Comparison of ENCODE assay signal across 23 cellular contexts in the genomic region with DNA sequence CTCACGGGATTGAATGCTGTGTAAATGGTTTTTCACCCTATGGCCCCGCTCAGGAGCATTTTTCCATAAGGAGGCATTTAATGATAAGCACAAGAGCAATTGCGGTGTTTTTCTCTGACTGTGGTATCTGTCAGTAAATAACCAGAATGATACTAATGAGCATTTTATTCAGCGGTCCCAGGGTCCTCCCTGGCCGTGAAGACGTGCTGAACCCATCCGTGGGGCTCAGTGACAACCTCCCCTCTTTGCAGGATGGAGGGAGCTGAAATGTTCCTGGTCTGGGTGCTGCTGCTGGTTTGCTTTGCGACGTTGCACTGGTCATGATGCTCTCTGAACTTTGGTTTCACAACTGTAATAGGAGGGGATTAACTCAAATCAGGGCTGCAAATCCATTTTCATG.
"Had no signal": no experiment of that assay in that cellular context is flagged by ENCODE, and none has a peak within 500 bp of the region (broad histone marks: within the 10 kb centered on the region; RNA-seq: fewer than 3 reads in every experiment).

No MANE protein-coding gene starts in this region.

- ATAC-seq: effector memory CD8-positive, alpha-beta T cell; esophagus mucosa; foreskin keratinocyte; gastrocnemius medialis; gastroesophageal sphincter; heart left ventricle; heart right ventricle had no signal

- H3K27ac ChIP-seq: colonic mucosa, coronary artery, dorsolateral prefrontal cortex, epithelial cell of prostate, esophagus squamous epithelium, foreskin keratinocyte, gastrocnemius medialis, gastroesophageal sphincter, heart left ventricle, heart right ventricle had no signal

- H3K27me3 ChIP-seq: colonic mucosa, foreskin keratinocyte, gastrocnemius medialis had no signal

- H3K9me3 Mint-ChIP-seq: endodermal cell had no signal

- H3K4me1 ChIP-seq: colonic mucosa, foreskin keratinocyte, gastrocnemius medialis, gastroesophageal sphincter, heart left ventricle, heart right ventricle had no signal

- H3K9me3 ChIP-seq: colonic mucosa, esophagus squamous epithelium, gastrocnemius medialis, gastroesophageal sphincter, heart left ventricle, heart right ventricle had no signal

- H3K4me3 Mint-ChIP-seq: dendritic cell treated with granulocyte-macrophage colony-stimulating factor and Interleukin-4, amounts not matched to agents 40 ng/mL and 50 ng/mL, for 4 days; effector memory CD8-positive, alpha-beta T cell; endodermal cell had no signal

- H3K27ac Mint-ChIP-seq: dendritic cell treated with granulocyte-macrophage colony-stimulating factor and Interleukin-4, amounts not matched to agents 40 ng/mL and 50 ng/mL, for 4 days; effector memory CD8-positive, alpha-beta T cell; endodermal cell had no signal

- H3K4me1 Mint-ChIP-seq: endodermal cell had no signal

- H3K4me3 ChIP-seq: colonic mucosa, coronary artery, dorsolateral prefrontal cortex, esophagus squamous epithelium, gastrocnemius medialis, gastroesophageal sphincter, heart left ventricle, heart right ventricle had no signal

- H3K27me3 Mint-ChIP-seq: dendritic cell treated with granulocyte-macrophage colony-stimulating factor and Interleukin-4, amounts not matched to agents 40 ng/mL and 50 ng/mL, for 4 days; effector memory CD8-positive, alpha-beta T cell had no signal

- DNase-seq: colonic mucosa; cortex of kidney; dermis blood vessel endothelial cell; dorsolateral prefrontal cortex; effector CD4-positive, alpha-beta T cell; effector CD8-positive, alpha-beta T cell; effector memory CD4-positive, alpha-beta T cell; effector memory CD8-positive, alpha-beta T cell; endodermal cell; erythroblast; esophagus squamous epithelium; foreskin fibroblast; foreskin keratinocyte; foreskin melanocyte; gastrocnemius medialis; glutamatergic neuron; heart left ventricle; heart right ventricle had no signal

- H3K36me3 ChIP-seq: colonic mucosa, esophagus squamous epithelium, gastrocnemius medialis, gastroesophageal sphincter, heart left ventricle, heart right ventricle had no signal
